Comparison of ENCODE assay signal across 9 cellular contexts in the genomic region with DNA sequence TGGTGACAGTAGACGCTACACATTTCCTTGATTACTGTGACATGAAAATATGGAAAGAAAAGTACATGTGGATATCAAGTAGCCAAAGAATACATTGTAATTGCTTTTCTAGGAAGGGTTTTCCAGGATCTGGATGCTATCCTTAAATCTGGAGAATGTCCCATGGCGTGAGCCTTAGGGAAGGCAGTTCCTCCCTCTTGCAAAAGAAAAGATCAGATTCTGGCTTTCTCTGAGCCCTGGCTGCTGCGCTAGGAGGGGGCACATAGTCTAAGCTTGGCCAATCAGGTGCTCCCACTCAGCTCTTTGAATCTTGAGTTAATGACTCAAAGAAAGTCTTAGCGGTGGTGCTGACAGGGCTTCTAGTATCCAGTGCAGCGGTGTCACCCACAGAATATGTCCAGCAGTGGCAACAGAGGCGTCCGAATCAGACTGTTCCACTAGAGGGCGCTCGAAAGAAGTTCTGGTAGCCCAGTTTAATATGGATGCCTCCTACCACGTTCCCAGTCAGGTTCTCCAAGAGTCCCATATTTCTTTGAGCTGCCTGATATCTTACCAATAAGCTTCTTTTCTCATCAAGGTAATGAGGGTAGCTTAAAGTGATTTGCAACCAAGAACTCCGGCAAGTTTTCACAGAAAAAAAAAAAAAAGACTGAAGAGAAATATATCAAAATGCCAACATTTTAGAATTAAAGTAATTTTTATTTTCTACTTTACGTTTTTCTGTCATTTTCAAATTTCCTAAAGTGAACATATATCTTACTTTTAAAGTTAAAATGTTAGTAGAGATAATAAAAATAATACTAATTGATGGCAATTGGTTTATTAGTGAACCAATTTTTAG.
A peak's percentile ranks its signal among the peaks of the same experiment; 100 is the strongest.
DNase-seq lines count a peak whose midpoint lies in the region; FAIRE-seq and TF ChIP-seq lines count a peak whose summit lies in the region.
"Had no signal": no experiment of that assay in that cellular context is flagged by ENCODE, and none has a peak within 500 bp of the region (broad histone marks: within the 10 kb centered on the region; RNA-seq: fewer than 3 reads in every experiment).

No MANE protein-coding gene starts in this region.

- no peaks in the 10 kb centered on the region for H4K20me1 ChIP-seq in osteoblast (ENCODE audit: insufficient read depth, low read length)
- H4K20me1 ChIP-seq: BLaER1 had no signal

- H3K4me1 ChIP-seq in osteoblast (ENCODE audit: insufficient read depth, low read length) (no peaks in the 10 kb centered on the region), thyroid gland (no peaks in the 10 kb centered on the region)
- H3K4me1 ChIP-seq: BLaER1 had no signal

- H3K4me3 ChIP-seq in fibroblast of villous mesenchyme (ENCODE audit: low read depth, low read length): no peak overlapping the region
- no peak overlapping the region for H3K4me3 ChIP-seq in osteoblast (ENCODE audit: insufficient read depth, low read length)
- H3K4me3 ChIP-seq in thyroid gland (replicated peaks in 1 of 3): no peak overlapping the region
- H3K4me3 ChIP-seq: BLaER1 had no signal

- peak; percentile 61 to 84 (median 72) for DNase-seq in NCI-H1417 (lab: John Stamatoyannopoulos, UW)
- DNase-seq in NCI-H1417 treated with DMSO at 0.1 percent for 48 hours (lab: John Stamatoyannopoulos, UW): no peak
- DNase-seq in HTR-8/SVneo (ENCODE audit: insufficient read length, low spot score): peak; percentile 72
- peak; percentile 37 for DNase-seq in RCC 7860 (ENCODE audit: low spot score)
- peak; percentile 17 for DNase-seq in activated T-helper 1 cell treated with Interleukin-2 at 50 U/mL for 16 hours (ENCODE audit: low read depth)
- peak; percentile 71 for DNase-seq in fibroblast of villous mesenchyme (ENCODE audit: low read depth)
- DNase-seq in osteoblast (ENCODE audit: insufficient read length, low spot score, missing footprints): peak; percentile 74
- peak; percentile 54 to 58 for DNase-seq in thyroid gland

- H3K36me3 ChIP-seq in osteoblast (ENCODE audit: insufficient read depth, low read length) (no peaks in the 10 kb centered on the region), thyroid gland (no peaks in the 10 kb centered on the region)
- H3K36me3 ChIP-seq: BLaER1 had no signal

- H3K79me2 ChIP-seq in osteoblast (ENCODE audit: insufficient read depth, low read length): no peaks in the 10 kb centered on the region

- no peaks in the 10 kb centered on the region for H3K27me3 ChIP-seq in osteoblast (ENCODE audit: insufficient read depth, low read length)
- H3K27me3 ChIP-seq in thyroid gland: no peaks in the 10 kb centered on the region

- H2AFZ ChIP-seq in osteoblast (ENCODE audit: low read length): no peak overlapping the region

- peak; percentile 69 for TF ChIP-seq CTCF in fibroblast of villous mesenchyme (IDR thresholded peaks at IDR 0.05; ENCODE audit: insufficient read depth, low read depth, low read length)
- peak; percentile 90 for TF ChIP-seq CTCF in osteoblast (IDR thresholded peaks at IDR 0.05; ENCODE audit: extremely low read depth, low read depth, low read length)
- peak; percentile 25 to 51 (median 35) for TF ChIP-seq CTCF in thyroid gland (IDR thresholded peaks at IDR 0.05)

- 26 to 29% methylated on average over 10 to 11 of the region's 12 CpGs for WGBS in thyroid gland, 2 donors

- intact Hi-C loops in thyroid gland (cut with DNase I): no loop called here

- FAIRE-seq in HTR-8/SVneo (lab: Jason Lieb, UNC) (peak; percentile 57), RCC 7860 (lab: Jason Lieb, UNC) (peak; percentile 63)

- H3K9me3 ChIP-seq in osteoblast (ENCODE audit: low read depth, low read length) (no peaks in the 10 kb centered on the region), thyroid gland (no peaks in the 10 kb centered on the region)
- H3K9me3 ChIP-seq: BLaER1 had no signal

- TF ChIP-seq POLR2A in thyroid gland (IDR thresholded peaks at IDR 0.05): no peak

- H3K27ac ChIP-seq in osteoblast (ENCODE audit: low read depth, low read length) (no peak overlapping the region), thyroid gland (no peak overlapping the region)
- H3K27ac ChIP-seq: BLaER1 had no signal

- no peak overlapping the region for H3K4me2 ChIP-seq in osteoblast (ENCODE audit: insufficient read depth, low read length)
- H3K4me2 ChIP-seq: BLaER1 had no signal

Comparison
In these comparisons a context has a peak if more than half of its experiments do, and no peak if none do; other contexts are left out.
1. CTCF ChIP-seq: peak in every context shown above with its lines; median percentile 90 in osteoblast; 69 in fibroblast of villous mesenchyme; 35 in thyroid gland.